ENCODE assay signal across 11 cellular contexts in the genomic region with DNA sequence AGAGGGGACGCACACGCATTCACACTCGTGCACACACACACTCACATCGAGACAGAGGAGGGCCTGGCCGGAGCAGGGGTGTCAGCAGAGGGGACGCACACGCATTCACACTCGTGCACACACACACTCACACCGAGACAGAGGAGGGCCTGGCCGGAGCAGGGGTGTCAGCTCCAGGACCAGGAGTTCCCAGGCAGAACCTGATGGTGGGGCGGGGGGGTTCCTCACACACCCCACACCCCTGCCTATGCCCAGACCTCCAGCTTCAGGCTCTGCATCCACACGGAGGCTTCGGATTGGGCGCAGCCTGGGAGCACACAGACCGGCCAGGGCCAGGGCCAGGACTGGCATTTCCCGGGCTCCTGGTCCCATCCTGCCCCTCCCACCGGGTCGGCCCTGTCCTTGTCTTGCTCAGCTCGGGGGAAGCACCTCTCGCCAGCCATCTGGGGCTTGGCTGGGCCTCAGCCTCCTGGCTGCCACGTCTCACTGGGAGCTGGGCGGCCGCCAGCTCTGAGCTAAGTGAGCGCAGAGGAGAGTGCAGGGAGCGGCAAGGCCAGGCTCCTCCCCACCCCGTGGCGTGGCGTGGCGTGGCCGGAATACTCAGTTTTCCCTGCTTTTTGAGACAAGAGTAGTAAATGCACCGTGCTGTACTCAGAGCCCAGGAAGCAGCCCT. TPM values are rescaled to one million over a fixed set of nuclear protein-coding genes. Genes with fewer than 3 reads are reported as not detected.
DNase-seq lines count a peak whose midpoint lies in the region; ATAC-seq and TF ChIP-seq lines count a peak whose summit lies in the region.
"Had no signal": no experiment of that assay in that cellular context is flagged by ENCODE, and none has a peak within 500 bp of the region (broad histone marks: within the 10 kb centered on the region; RNA-seq: fewer than 3 reads in every experiment).

No MANE protein-coding gene starts in this region.

- H2AK9ac ChIP-seq in IMR-90 (replicated peaks; ENCODE audit: low read depth, low read length, poor library complexity), result peak overlapping the region; percentile 99

- in situ Hi-C loops in IMR-90 (cut with MboI; ENCODE audit: low sequenced_read_pairs), result no loop called here

- peak overlapping the region; percentile 86; the same call in 1 of the 2 replicates for H3K23ac ChIP-seq in IMR-90 (ENCODE audit: low read depth, low read length)

- H4K20me1 ChIP-seq in IMR-90 (ENCODE audit: insufficient read depth, low read length), result peaks cover 2% of the 10 kb centered on the region

- CTCF ChIA-PET in IMR-90 (lab: Yijun Ruan, JAX) (interaction anchor here (1.0 to 1.1 kb wide), 2 partner anchors 11 to 101 kb away, joined by 3 read pairs; no protein-coding TSS in a partner anchor), HEK293T (lab: Yijun Ruan, JAX) (no interaction called here)
- CTCF ChIA-PET in CD4-positive, alpha-beta T cell (lab: Charles Lee), result no interaction called here

- H3K27me3 ChIP-seq in IMR-90 (ENCODE audit: control insufficient read depth, insufficient read depth, low read length), result no peaks in the 10 kb centered on the region
- no peaks in the 10 kb centered on the region for H3K27me3 ChIP-seq in thoracic aorta (replicated peaks; ENCODE audit: insufficient read depth)
- H3K27me3 ChIP-seq in CD4-positive, alpha-beta T cell (ENCODE audit: control insufficient read depth, insufficient read depth, low read length), result no peaks in the 10 kb centered on the region

- H3K9me3 ChIP-seq in IMR-90 (ENCODE audit: control insufficient read depth, insufficient read depth, low read length) (peaks cover 3% of the 10 kb centered on the region), thoracic aorta (no peaks in the 10 kb centered on the region)
- no peaks in the 10 kb centered on the region for H3K9me3 ChIP-seq in CD4-positive, alpha-beta T cell (ENCODE audit: control insufficient read depth, low read length)

- H3K9me3 Mint-ChIP-seq in chondrocyte (ENCODE audit: low read depth), result peaks cover 12% of the 10 kb centered on the region
- no peaks in the 10 kb centered on the region for H3K9me3 Mint-ChIP-seq in CD4-positive, alpha-beta T cell
- H3K9me3 Mint-ChIP-seq: activated naive CD8-positive, alpha-beta T cell treated with anti-CD3 and anti-CD28 coated beads, Interleukin-2, amount 50 U/mL, for 24 hours had no signal

- H4K91ac ChIP-seq in IMR-90 (ENCODE audit: insufficient read depth, low read depth, low read length), result peak overlapping the region; percentile 99

- peaks cover 14% of the 10 kb centered on the region for H3K4me1 ChIP-seq in IMR-90 (ENCODE audit: control insufficient read depth, insufficient read depth, low read length)
- H3K4me1 ChIP-seq in thoracic aorta (ENCODE audit: control insufficient read depth in 1 of 2, low read depth in 2 of 2), result peaks cover 3 to 16% of the 10 kb centered on the region in 2 donors

- peak overlapping the region; percentile 68; the same call in 1 of the 2 replicates for H3K56ac ChIP-seq in IMR-90 (ENCODE audit: extremely low read depth, insufficient read depth, low read length)

- H4K5ac ChIP-seq in IMR-90 (ENCODE audit: low read depth, low read length), result peak overlapping the region; percentile 86

- H3K18ac ChIP-seq in IMR-90 (ENCODE audit: low read depth, low read length), result peak overlapping the region; percentile 58

- peak overlapping the region; percentile 78 for H2BK20ac ChIP-seq in IMR-90 (ENCODE audit: low read depth, low read length)

- H2BK15ac ChIP-seq in IMR-90 (ENCODE audit: low read depth, low read length), result peak overlapping the region; percentile 38; the same call in 1 of the 3 replicates

- no peaks in the 10 kb centered on the region for H3K27me3 Mint-ChIP-seq in chondrocyte (ENCODE audit: low read depth)
- no peaks in the 10 kb centered on the region for H3K27me3 Mint-ChIP-seq in CD4-positive, alpha-beta T cell
- H3K27me3 Mint-ChIP-seq: activated naive CD8-positive, alpha-beta T cell treated with anti-CD3 and anti-CD28 coated beads, Interleukin-2, amount 50 U/mL, for 24 hours had no signal

- H3K27ac ChIP-seq in IMR-90 (ENCODE audit: insufficient read depth, low read length) (peak overlapping the region; percentile 82), thoracic aorta (peak overlapping the region in 1 of 2 donors; percentile 54)
- no peak overlapping the region for H3K27ac ChIP-seq in CD4-positive, alpha-beta T cell (ENCODE audit: low read depth, low read length)
- H3K27ac ChIP-seq: WERI-Rb-1 had no signal

- ATAC-seq in IMR-90 (ENCODE audit: low read depth), result peak; percentile 97
- peak; percentile 67 for ATAC-seq in thoracic aorta (ENCODE audit: insufficient number of reproducible peaks, low FRiP score, low read depth)
- ATAC-seq in CD4-positive, alpha-beta T cell (ENCODE audit: poor library complexity), result no peak
- ATAC-seq: activated naive CD8-positive, alpha-beta T cell treated with anti-CD3 and anti-CD28 coated beads, Interleukin-2, amount 50 U/mL, for 24 hours had no signal

- peak overlapping the region; percentile 95 for H2AK5ac ChIP-seq in IMR-90 (ENCODE audit: low read depth, low read length)

- TF ChIP-seq CTCF in IMR-90 (conservative IDR thresholded peaks at IDR 0.05; ENCODE audit: low read depth, low read length) (no peak), chondrocyte (IDR thresholded peaks at IDR 0.05) (no peak), lower leg skin (IDR thresholded peaks at IDR 0.05) (no peak), thoracic aorta (IDR thresholded peaks at IDR 0.05) (no peak)
- TF ChIP-seq CTCF in CD4-positive, alpha-beta T cell (IDR thresholded peaks at IDR 0.05), result no peak

- TF ChIP-seq RAD21 in IMR-90 (IDR thresholded peaks at IDR 0.05; ENCODE audit: low read length), result peak; percentile 27; the same call in 1 of the 2 replicates

- no peak overlapping the region for H3K27ac Mint-ChIP-seq in chondrocyte (ENCODE audit: unreplicated experiment)
- no peak overlapping the region for H3K27ac Mint-ChIP-seq in CD4-positive, alpha-beta T cell
- H3K27ac Mint-ChIP-seq: activated naive CD8-positive, alpha-beta T cell treated with anti-CD3 and anti-CD28 coated beads, Interleukin-2, amount 50 U/mL, for 24 hours had no signal

- H3K14ac ChIP-seq in IMR-90 (replicated peaks; ENCODE audit: low read depth, low read length), result peak overlapping the region; percentile 91

- peaks cover 4% of the 10 kb centered on the region for H3K36me3 Mint-ChIP-seq in chondrocyte (ENCODE audit: low read depth)
- H3K36me3 Mint-ChIP-seq in CD4-positive, alpha-beta T cell (ENCODE audit: low read depth), result no peaks in the 10 kb centered on the region

- peak overlapping the region; percentile 95 for H2AFZ ChIP-seq in IMR-90 (replicated peaks; ENCODE audit: low read length, poor library complexity)

- DNase-seq in IMR-90, result peak; percentile 96
- peak; percentile 89 for DNase-seq in chondrocyte (ENCODE audit: low spot score)
- peak; percentile 55 to 94 for DNase-seq in lower leg skin (ENCODE audit: low spot score in 2 of 2)
- DNase-seq in thoracic aorta (ENCODE audit: low spot score), result peak; percentile 48
- DNase-seq in CD4-positive, alpha-beta T cell, result no peak
- no peak for DNase-seq in activated CD4-positive, alpha-beta T cell treated with anti-CD3 and anti-CD28 coated beads for 1 hour
- DNase-seq in cortex of kidney (lab: John Stamatoyannopoulos, UW), result no peak
- no peak for DNase-seq in HEK293T (ENCODE audit: extremely low spot score)
- DNase-seq: activated naive CD8-positive, alpha-beta T cell treated with anti-CD3 and anti-CD28 coated beads, Interleukin-2, amount 50 U/mL, for 24 hours; NCI-H2029; WERI-Rb-1 had no signal

- intact Hi-C loops in IMR-90 (cut with micrococcal nuclease) (loop anchor here (1.0 kb wide), 1 partner anchor 49 kb away; no protein-coding TSS in a partner anchor), lower leg skin (cut with DNase I; ENCODE audit: low total_unique reads) (no loop called here)
- intact Hi-C loops in CD4-positive, alpha-beta T cell (cut with DNase I, micrococcal nuclease), result no loop called here

- H3K4ac ChIP-seq in IMR-90 (ENCODE audit: low read depth, low read length), result peak overlapping the region; percentile 98

- peak overlapping the region; percentile 95 for H2BK120ac ChIP-seq in IMR-90 (ENCODE audit: low read depth, low read length)

- POLR2A ChIA-PET in IMR-90 (lab: Charles Lee; ENCODE audit: unreplicated experiment), result interaction anchor here (1.0 kb wide), 1 partner anchor 41 kb away, joined by 3 read pairs; no protein-coding TSS in a partner anchor
- POLR2A ChIA-PET in CD4-positive, alpha-beta T cell (lab: Charles Lee), result no interaction called here
- POLR2A ChIA-PET in HEK293T (lab: Yijun Ruan, JAX), result no interaction called here

- TF ChIP-seq POLR2A in IMR-90 (IDR thresholded peaks at IDR 0.05; ENCODE audit: low read depth, low read length), result no peak
- no peak for TF ChIP-seq POLR2A in lower leg skin (IDR thresholded peaks at IDR 0.05)

- no peak overlapping the region for H3K4me3 Mint-ChIP-seq in chondrocyte (ENCODE audit: unreplicated experiment)
- no peak overlapping the region for H3K4me3 Mint-ChIP-seq in CD4-positive, alpha-beta T cell
- H3K4me3 Mint-ChIP-seq: activated naive CD8-positive, alpha-beta T cell treated with anti-CD3 and anti-CD28 coated beads, Interleukin-2, amount 50 U/mL, for 24 hours had no signal

- peak overlapping the region; percentile 27 for H3K4me2 ChIP-seq in IMR-90 (ENCODE audit: low read depth, low read length)

- H3K4me3 ChIP-seq in IMR-90 (ENCODE audit: insufficient read depth, low read depth, low read length) (no peak overlapping the region), lower leg skin (ENCODE audit: low read depth, poor library complexity, severe bottlenecking) (no peak overlapping the region), thoracic aorta (peak overlapping the region; percentile 32)

- peaks cover 20% of the 10 kb centered on the region for H3K9me1 ChIP-seq in IMR-90 (ENCODE audit: insufficient read depth, low read length)

- no TSS peak for BruUV-seq in IMR-90 (replicated peaks; lab: Mats Ljungman, UMichigan)

- H2BK5ac ChIP-seq in IMR-90 (ENCODE audit: low read depth, low read length, poor library complexity, severe bottlenecking), result peak overlapping the region; percentile 75

- H3K79me1 ChIP-seq in IMR-90 (ENCODE audit: low read depth in 1 of 2, low read length in 2 of 2), result peaks cover 11 to 66% of the 10 kb centered on the region in 2 experiments; a peak in 3 of 4 replicates

- H3K9ac ChIP-seq in IMR-90 (ENCODE audit: low read depth, low read length), result peak overlapping the region; percentile 76

- 16% methylated on average over 15 of the region's 31 CpGs; no CpG with 5 or more reads in 1 of the 2 experiments for WGBS in IMR-90 (ENCODE audit: extremely low coverage in 2 of 2, insufficient read length in 1 of 2), 2 experiments
- WGBS in lower leg skin, 2 donors, result 49 to 54% methylated on average over 22 to 29 of the region's 31 CpGs

- no peaks in the 10 kb centered on the region; the same call in 1 of the 2 replicates for H3K36me3 ChIP-seq in IMR-90 (ENCODE audit: control insufficient read depth, insufficient read depth, low read length)
- H3K36me3 ChIP-seq in thoracic aorta, result no peaks in the 10 kb centered on the region
- H3K36me3 ChIP-seq: WERI-Rb-1 had no signal

- peaks cover 10% of the 10 kb centered on the region for H3K4me1 Mint-ChIP-seq in chondrocyte (ENCODE audit: low read depth)
- no peaks in the 10 kb centered on the region for H3K4me1 Mint-ChIP-seq in CD4-positive, alpha-beta T cell (ENCODE audit: low read depth)
- H3K4me1 Mint-ChIP-seq: activated naive CD8-positive, alpha-beta T cell treated with anti-CD3 and anti-CD28 coated beads, Interleukin-2, amount 50 U/mL, for 24 hours had no signal

- dilution Hi-C loops in IMR-90 (cut with HindIII; ENCODE audit: low sequenced_read_pairs, unreplicated experiment), result no loop called here

- H4K8ac ChIP-seq in IMR-90 (ENCODE audit: low read depth in 2 of 2, low read length in 2 of 2), result peak overlapping the region; percentile 96 to 97

RNA-seq across cellular contexts. Expression of gene ADAMTS2, which starts 31.3 kb away (rescaled TPM):
- total RNA-seq in IMR-90 (2012; rRNA removed) (18.3 and 19.0 TPM in 2 replicates), chondrocyte (17.9 to 93.2 TPM (median 91.2 TPM) in 3 replicates), lower leg skin (10 to 100 TPM in 1 of 4 donors, 1 to 10 TPM in 3; 2.3 to 10.6 (median 3.0) TPM), thoracic aorta (10 to 100 TPM; 34.4 to 60.7 TPM)
- 58.8 and 68.2 TPM in 2 replicates for polyA plus RNA-seq in IMR-90 (2012; rRNA removed)
- polyA plus RNA-seq in IMR-90 (2012; cell fraction: cytosol; rRNA removed), result 45.1 and 77.2 TPM in 2 replicates
- polyA plus RNA-seq in IMR-90 (2012; cell fraction: nucleus; rRNA removed; ENCODE audit: low replicate concordance), result 77.0 and 118 TPM in 2 replicates
- not detected for total RNA-seq in CD4-positive, alpha-beta T cell

Comparison
In these comparisons a context has a peak if more than half of its experiments do, and no peak if none do; other contexts are left out.
1. DNase-seq: peak in IMR-90 (single experiment), chondrocyte (single experiment), lower leg skin (2 of 2) and thoracic aorta (single experiment); none in CD4-positive, alpha-beta T cell (0 of 10), activated CD4-positive, alpha-beta T cell treated with anti-CD3 and anti-CD28 coated beads for 1 hour (single experiment), cortex of kidney (single experiment) and HEK293T (single experiment).